In genomic region chr1:12478612-12478985, GRCh38 we compare ENCODE assay signal across 9 cellular contexts.
A peak's percentile ranks its signal among the peaks of the same experiment; 100 is the strongest.
DNase-seq lines count a peak whose midpoint lies in the region; ATAC-seq, FAIRE-seq and TF ChIP-seq lines count a peak whose summit lies in the region.
"Had no signal": no experiment of that assay in that cellular context is flagged by ENCODE, and none has a peak within 500 bp of the region (broad histone marks: within the 10 kb centered on the region; RNA-seq: fewer than 3 reads in every experiment).

No MANE protein-coding gene starts in this region.

- no peak for TF ChIP-seq CTCF in left lung (IDR thresholded peaks at IDR 0.05)
- TF ChIP-seq CTCF in thyroid gland (IDR thresholded peaks at IDR 0.05): no peak

- no peak for FAIRE-seq in GM12891 (lab: Jason Lieb, UNC)
- FAIRE-seq: A204.1 had no signal

- no peak for TF ChIP-seq POLR2A in thyroid gland (IDR thresholded peaks at IDR 0.05)
- TF ChIP-seq POLR2A in GM12891 (IDR thresholded peaks at IDR 0.05; ENCODE audit: low read depth, low read length): no peak

- DNase-seq in DMS53 (lab: John Stamatoyannopoulos, UW) (peak; percentile 44), DMS53 treated with DMSO at 0.1 percent for 48 hours (lab: John Stamatoyannopoulos, UW; ENCODE audit: unreplicated experiment) (no peak), left lung (no peak), thyroid gland (peak in 1 of 2 donors; percentile 32), GM12891 (ENCODE audit: insufficient read length, low spot score) (no peak)
- peak; percentile 19 for DNase-seq in activated effector memory CD4-positive, alpha-beta T cell treated with Interleukin-2 at 50 U/mL for 16 hours

- H3K4me1 ChIP-seq in left lung (peaks cover 59 to 71% of the 10 kb centered on the region in 2 donors), thyroid gland (peaks cover 61 to 92% of the 10 kb centered on the region in 2 donors)

- H3K36me3 ChIP-seq in left lung: no peaks in the 10 kb centered on the region
- no peaks in the 10 kb centered on the region for H3K36me3 ChIP-seq in thyroid gland

- H3K27me3 ChIP-seq in left lung (no peaks in the 10 kb centered on the region), thyroid gland (no peaks in the 10 kb centered on the region)

- H3K9me3 ChIP-seq in left lung (no peaks in the 10 kb centered on the region), thyroid gland (no peaks in the 10 kb centered on the region)

- 29 to 38% methylated on average over 9 to 11 of the region's 11 CpGs for WGBS in thyroid gland, 2 donors

- no peak overlapping the region for H3K4me3 ChIP-seq in left lung
- H3K4me3 ChIP-seq in thyroid gland (replicated peaks in 1 of 3): no peak overlapping the region

- ATAC-seq in left lung (no peak), HG02973 (IDR thresholded peaks at IDR 0.05; ENCODE audit: unreplicated experiment) (no peak), GM18520 (IDR thresholded peaks at IDR 0.05; ENCODE audit: unreplicated experiment) (no peak)

- intact Hi-C loops in left lung (cut with DNase I): no loop called here
- intact Hi-C loops in thyroid gland (cut with DNase I): no loop called here

- H3K27ac ChIP-seq in left lung: peak overlapping the region; percentile 54 to 80
- peak overlapping the region; percentile 65 to 86 (median 75) for H3K27ac ChIP-seq in thyroid gland

TF ChIP-seq in GM12891, 5 proteins besides CTCF, POLR2A, EP300 and RAD21:
- TF ChIP-seq POU2F2 (IDR thresholded peaks at IDR 0.05; ENCODE audit: low read depth, low read length) (no peak), POLR2AphosphoS5 (IDR thresholded peaks at IDR 0.05; ENCODE audit: low read depth, low read length) (no peak), SPI1 (IDR thresholded peaks at IDR 0.05; ENCODE audit: low read depth, low read length) (no peak)
TF ChIP-seq in GM12891: peak in this region for 0.

Comparison
In these comparisons a context has a peak if more than half of its experiments do, and no peak if none do; other contexts are left out.
1. DNase-seq: peak in DMS53 (single experiment) and activated effector memory CD4-positive, alpha-beta T cell treated with Interleukin-2 at 50 U/mL for 16 hours (single experiment); none in DMS53 treated with DMSO at 0.1 percent for 48 hours (single experiment), left lung (0 of 2) and GM12891 (single experiment).